ENCODE assay signal across 1 cellular context in genomic region chr7:65006094-65006992, GRCh38.
A peak's percentile ranks its signal among the peaks of the same experiment; 100 is the strongest.
TF ChIP-seq lines count a peak whose summit lies in the region.

Gene ERV3-1 (minus strand): TSS chr7:65006687. CDS start chr7:64993026, 13,661 bp downstream.

TF ChIP-seq in HepG2, 621 proteins besides CTCF, POLR2A, EP300 and RAD21 (continued from another document and continues in another):
- TF ChIP-seq ADNP (CRISPR knock-in tag; IDR thresholded peaks at IDR 0.05): no peak
- TF ChIP-seq ZNF350 (CRISPR knock-in tag; IDR thresholded peaks at IDR 0.05; ENCODE audit: borderline replicate concordance, low read depth): peak; percentile 56; the same call in 1 of the 2 replicates
- TF ChIP-seq ZNF781 (CRISPR knock-in tag; IDR thresholded peaks at IDR 0.05; ENCODE audit: borderline replicate concordance, not compliant biosample characterization): no peak
- TF ChIP-seq ZNF558 (CRISPR knock-in tag; IDR thresholded peaks at IDR 0.05; ENCODE audit: borderline replicate concordance): no peak
- peak; percentile 43; the same call in 1 of the 2 replicates for TF ChIP-seq HBP1 (CRISPR knock-in tag; IDR thresholded peaks at IDR 0.05; ENCODE audit: low read depth)
- no peak for TF ChIP-seq ZNF597 (CRISPR knock-in tag; IDR thresholded peaks at IDR 0.05)
- TF ChIP-seq ZFP82 (CRISPR knock-in tag; IDR thresholded peaks at IDR 0.05; ENCODE audit: borderline replicate concordance): no peak
- no peak for TF ChIP-seq ZNF562 (CRISPR knock-in tag; IDR thresholded peaks at IDR 0.05; ENCODE audit: borderline replicate concordance)
- no peak for TF ChIP-seq CEBPB (IDR thresholded peaks at IDR 0.05; ENCODE audit: borderline replicate concordance, low read depth, low read length)
- TF ChIP-seq ZKSCAN5 (CRISPR knock-in tag; IDR thresholded peaks at IDR 0.05): no peak
- TF ChIP-seq ZNF891 (CRISPR knock-in tag; IDR thresholded peaks at IDR 0.05): peak; percentile 89
- TF ChIP-seq PHF20 (CRISPR knock-in tag; IDR thresholded peaks at IDR 0.05): peak; percentile 69
- no peak for TF ChIP-seq RFX3 (CRISPR knock-in tag; IDR thresholded peaks at IDR 0.05)
- TF ChIP-seq ATF2 (CRISPR knock-in tag; IDR thresholded peaks at IDR 0.05): peak; percentile 35; the same call in 1 of the 2 replicates
- TF ChIP-seq KLF9 (CRISPR knock-in tag; IDR thresholded peaks at IDR 0.05; ENCODE audit: low read depth): no peak
- no peak for TF ChIP-seq ZNF253 (CRISPR knock-in tag; IDR thresholded peaks at IDR 0.05; ENCODE audit: borderline replicate concordance)
- no peak for TF ChIP-seq ZIK1 (CRISPR knock-in tag; IDR thresholded peaks at IDR 0.05; ENCODE audit: borderline replicate concordance, low read depth)
- TF ChIP-seq RFX5 (IDR thresholded peaks at IDR 0.05; ENCODE audit: low read depth, low read length): no peak
- peak; percentile 74 for TF ChIP-seq ISL2 (CRISPR knock-in tag; IDR thresholded peaks at IDR 0.05)
- no peak for TF ChIP-seq ZBTB3 (CRISPR knock-in tag; IDR thresholded peaks at IDR 0.05; ENCODE audit: borderline replicate concordance, low read depth)
- TF ChIP-seq E2F2 (CRISPR knock-in tag; IDR thresholded peaks at IDR 0.05; ENCODE audit: borderline replicate concordance): no peak
- peak; percentile 74 for TF ChIP-seq ZNF18 (CRISPR knock-in tag; IDR thresholded peaks at IDR 0.05; ENCODE audit: insufficient replicate concordance)
- no peak for TF ChIP-seq ZNF326 (CRISPR knock-in tag; IDR thresholded peaks at IDR 0.05; ENCODE audit: borderline replicate concordance)
- TF ChIP-seq ZNF256 (CRISPR knock-in tag; conservative IDR thresholded peaks at IDR 0.05): peak; percentile 47; the same call in 1 of the 2 replicates
- no peak for TF ChIP-seq TERF1 (CRISPR knock-in tag; IDR thresholded peaks at IDR 0.05)
- TF ChIP-seq PHF5A (CRISPR knock-in tag; IDR thresholded peaks at IDR 0.05; ENCODE audit: low read depth, unreplicated experiment): no peak
- no peak for TF ChIP-seq KDM4B (CRISPR knock-in tag; IDR thresholded peaks at IDR 0.05)
- peak; percentile 73 for TF ChIP-seq CREB1 (IDR thresholded peaks at IDR 0.05)
- peak; percentile 85 for TF ChIP-seq CREB1 (CRISPR knock-in tag; IDR thresholded peaks at IDR 0.05)
- TF ChIP-seq NFYB (CRISPR knock-in tag; IDR thresholded peaks at IDR 0.05): peak; percentile 96
- no peak for TF ChIP-seq HOXA7 (CRISPR knock-in tag; IDR thresholded peaks at IDR 0.05)
- TF ChIP-seq ZNF20 (CRISPR knock-in tag; IDR thresholded peaks at IDR 0.05): no peak
- no peak for TF ChIP-seq FOSL1 (CRISPR knock-in tag; IDR thresholded peaks at IDR 0.05; ENCODE audit: borderline replicate concordance)
- no peak for TF ChIP-seq CHD2 (IDR thresholded peaks at IDR 0.05; ENCODE audit: low read depth, low read length)
- TF ChIP-seq THAP7 (CRISPR knock-in tag; IDR thresholded peaks at IDR 0.05): no peak
- no peak for TF ChIP-seq ZHX1 (CRISPR knock-in tag; IDR thresholded peaks at IDR 0.05; ENCODE audit: low read depth)
- no peak for TF ChIP-seq ZFAT (CRISPR knock-in tag; conservative IDR thresholded peaks at IDR 0.05)
- no peak; the same call in 1 of the 2 replicates for TF ChIP-seq FOSL2 (CRISPR knock-in tag; IDR thresholded peaks at IDR 0.05)
- TF ChIP-seq ZNF512 (CRISPR knock-in tag; IDR thresholded peaks at IDR 0.05): no peak
- TF ChIP-seq JDP2 (CRISPR knock-in tag; IDR thresholded peaks at IDR 0.05; ENCODE audit: borderline replicate concordance): no peak
- TF ChIP-seq POLR2AphosphoS5 (IDR thresholded peaks at IDR 0.05; ENCODE audit: low read depth, low read length): peak; percentile 97
- no peak for TF ChIP-seq ZXDC (CRISPR knock-in tag; IDR thresholded peaks at IDR 0.05)
- peak; percentile 69; the same call in 1 of the 2 replicates for TF ChIP-seq CAMTA2 (CRISPR knock-in tag; IDR thresholded peaks at IDR 0.05; ENCODE audit: borderline replicate concordance)
- no peak for TF ChIP-seq SETDB1 (CRISPR knock-in tag; IDR thresholded peaks at IDR 0.05; ENCODE audit: borderline replicate concordance)
- peak; percentile 67; the same call in 1 of the 2 replicates for TF ChIP-seq PAF1 (CRISPR knock-in tag; IDR thresholded peaks at IDR 0.05)
- 0 out of 2 replicates have a peak, but pooled peaks have one; percentile 57 for TF ChIP-seq FOXO4 (CRISPR knock-in tag; conservative IDR thresholded peaks at IDR 0.05)
- TF ChIP-seq SMYD3 (CRISPR knock-in tag; IDR thresholded peaks at IDR 0.05): no peak
- TF ChIP-seq ZNF557 (CRISPR knock-in tag; IDR thresholded peaks at IDR 0.05): 0 out of 2 replicates have a peak, but pooled peaks have one; percentile 17
- no peak for TF ChIP-seq CBFB (CRISPR knock-in tag; IDR thresholded peaks at IDR 0.05)
- TF ChIP-seq ZNF430 (CRISPR knock-in tag; IDR thresholded peaks at IDR 0.05): peak; percentile 87
